10 cellular contexts compared by ENCODE assay signal in the genomic region with DNA sequence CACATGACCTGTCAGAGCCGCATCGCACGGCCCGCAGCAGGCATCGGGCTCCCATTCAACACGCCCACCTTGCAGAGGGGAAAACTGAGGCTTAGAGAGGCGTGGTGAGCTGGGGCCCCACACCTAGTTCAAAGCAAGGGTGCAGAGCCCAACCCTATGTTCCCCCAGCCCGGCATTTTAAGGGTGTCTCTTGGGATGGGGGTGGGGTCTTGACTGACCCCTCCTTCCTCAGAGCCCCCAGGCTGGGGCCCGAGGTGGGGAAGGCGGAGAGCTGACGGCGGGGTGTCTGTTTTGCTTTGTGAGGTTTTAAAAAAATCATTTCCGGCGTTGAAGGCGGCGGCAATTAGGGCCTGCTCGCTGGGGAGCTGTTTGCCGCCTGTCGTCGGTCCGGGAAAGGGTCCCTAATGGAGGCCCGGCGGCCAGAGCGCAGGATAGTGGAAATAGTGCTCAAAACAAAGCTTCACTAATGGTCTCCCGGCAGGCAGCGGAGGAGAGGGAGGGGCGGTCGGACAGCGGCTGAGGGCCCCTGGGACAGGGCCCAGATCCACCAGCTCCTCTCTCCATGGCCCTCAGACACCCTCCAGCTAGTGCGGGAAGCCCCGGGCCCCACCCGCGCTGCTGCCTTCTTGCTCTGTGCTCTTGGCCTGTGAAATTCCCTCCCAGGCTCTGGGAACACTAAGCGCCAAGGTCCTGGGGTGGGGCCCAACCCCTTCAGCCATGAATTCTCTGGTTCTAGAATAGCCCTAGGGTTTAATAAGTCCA. TPM values are rescaled to one million over a fixed set of nuclear protein-coding genes. Genes with fewer than 3 reads are reported as not detected.
DNase-seq lines count a peak whose midpoint lies in the region; ATAC-seq, FAIRE-seq and TF ChIP-seq lines count a peak whose summit lies in the region.
"Had no signal": no experiment of that assay in that cellular context is flagged by ENCODE, and none has a peak within 500 bp of the region (broad histone marks: within the 10 kb centered on the region; RNA-seq: fewer than 3 reads in every experiment).

No MANE protein-coding gene starts in this region.

- TF ChIP-seq POLR2A in breast epithelium (IDR thresholded peaks at IDR 0.05) = no peak
- no peak for TF ChIP-seq POLR2A in thyroid gland (IDR thresholded peaks at IDR 0.05)

- no peaks in the 10 kb centered on the region for H4K20me1 ChIP-seq in mammary epithelial cell (ENCODE audit: insufficient read depth, low read length)

- H3K4me1 ChIP-seq in breast epithelium (no peaks in the 10 kb centered on the region), mammary epithelial cell (ENCODE audit: insufficient read depth, low read length) (peaks cover 15% of the 10 kb centered on the region), thyroid gland (peaks cover 3 to 14% of the 10 kb centered on the region in 2 donors), small intestine (ENCODE audit: control insufficient read depth in 2 of 2, insufficient read depth in 1 of 2, low read depth in 1 of 2, low read length in 1 of 2) (no peaks in the 10 kb centered on the region)

- H3K4me2 ChIP-seq in mammary epithelial cell (ENCODE audit: insufficient read depth, low read depth, low read length) = no peak overlapping the region

- no peak overlapping the region for H2AFZ ChIP-seq in mammary epithelial cell (ENCODE audit: low read depth, low read length)

- H3K36me3 ChIP-seq in breast epithelium (no peaks in the 10 kb centered on the region), mammary epithelial cell (ENCODE audit: insufficient read depth, low read length) (no peaks in the 10 kb centered on the region), thyroid gland (no peaks in the 10 kb centered on the region), small intestine (ENCODE audit: control insufficient read depth in 2 of 2, insufficient read depth in 2 of 2, low read length in 2 of 2) (no peaks in the 10 kb centered on the region)

- H3K4me3 ChIP-seq in breast epithelium = peak overlapping the region; percentile 8 to 41 (median 26)
- H3K4me3 ChIP-seq in mammary epithelial cell (replicated peaks in 1 of 3; ENCODE audit: insufficient read depth in 1 of 3, low read depth in 2 of 3, low read length in 3 of 3) = no peak overlapping the region
- H3K4me3 ChIP-seq in thyroid gland (replicated peaks in 1 of 3) = peak overlapping the region in 1 of 3 donors; percentile 19
- no peak overlapping the region for H3K4me3 ChIP-seq in small intestine (ENCODE audit: low read depth in 1 of 2, low read length in 2 of 2)

- in situ Hi-C loops in mammary epithelial cell (cut with MboI; ENCODE audit: low sequenced_read_pairs in 2 of 2) = no loop called here

- 30% methylated on average over 26 of the region's 34 CpGs for WGBS in mammary epithelial cell (ENCODE audit: low coverage, missing lambda C conversion rate)
- 6 to 18% methylated on average over 10 to 32 of the region's 34 CpGs for WGBS in thyroid gland, 2 donors
- WGBS in small intestine, 3 donors = 8 to 15% (median 12%) methylated on average over 34 of the region's 34 CpGs

- H3K9me3 ChIP-seq in breast epithelium (no peaks in the 10 kb centered on the region), mammary epithelial cell (replicated peaks; ENCODE audit: insufficient read depth, low read length) (no peaks in the 10 kb centered on the region), thyroid gland (no peaks in the 10 kb centered on the region), small intestine (ENCODE audit: control insufficient read depth, low read depth) (no peaks in the 10 kb centered on the region)

- intact Hi-C loops in breast epithelium (cut with DNase I; ENCODE audit: low total_unique reads) (no loop called here), mammary epithelial cell (cut with micrococcal nuclease) (no loop called here), left colon (cut with DNase I, micrococcal nuclease) (no loop called here), thyroid gland (cut with DNase I) (no loop called here), posterior cingulate gyrus (cut with DNase I) (no loop called here)

- no peaks in the 10 kb centered on the region for H3K79me2 ChIP-seq in mammary epithelial cell (ENCODE audit: insufficient read depth, low read length)

- DNase-seq in breast epithelium (ENCODE audit: low spot score in 2 of 2) = no peak
- DNase-seq in mammary epithelial cell = no peak
- DNase-seq in activated effector memory CD4-positive, alpha-beta T cell treated with Interleukin-2 at 50 U/mL for 16 hours = peak; percentile 8
- no peak for DNase-seq in left colon
- peak; percentile 23 to 28 for DNase-seq in thyroid gland
- DNase-seq in small intestine = no peak
- DNase-seq in posterior cingulate gyrus = no peak
- DNase-seq: Kasumi-1 had no signal

- no peak overlapping the region for H3K9ac ChIP-seq in mammary epithelial cell (ENCODE audit: insufficient read depth, low read length)

- CTCF ChIA-PET in mammary epithelial cell (lab: Charles Lee; ENCODE audit: low non-redundant PET) = interaction anchor here (0.5 kb wide), 1 partner anchor 78 kb away, joined by 9 read pairs; no protein-coding TSS in a partner anchor

- TF ChIP-seq CTCF in breast epithelium (IDR thresholded peaks at IDR 0.05) (no peak), mammary epithelial cell (conservative IDR thresholded peaks at IDR 0.05 in 1 of 2, IDR thresholded peaks at IDR 0.05 in 1 of 2; ENCODE audit: extremely low read depth in 1 of 2, insufficient read depth in 1 of 2, low read depth in 1 of 2, low read length in 2 of 2) (no peak), thyroid gland (IDR thresholded peaks at IDR 0.05) (no peak)

- dilution Hi-C loops in mammary epithelial cell (cut with HindIII; ENCODE audit: low sequenced_read_pairs) = no loop called here

- no peak for FAIRE-seq in small intestine (lab: Jason Lieb, UNC)
- FAIRE-seq: bronchial epithelial cell had no signal

- H3K27me3 ChIP-seq in breast epithelium = peaks cover 3 to 86% of the 10 kb centered on the region in 2 donors
- peaks cover 8% of the 10 kb centered on the region for H3K27me3 ChIP-seq in mammary epithelial cell (ENCODE audit: insufficient read depth, low read length)
- H3K27me3 ChIP-seq in thyroid gland = peaks cover 5% of the 10 kb centered on the region
- peaks cover 0 to 6% of the 10 kb centered on the region in 2 donors for H3K27me3 ChIP-seq in small intestine (ENCODE audit: control insufficient read depth in 2 of 2, insufficient read depth in 2 of 2, low read length in 2 of 2)

- peak; percentile 19 for ATAC-seq in left colon
- ATAC-seq in HG02588 (IDR thresholded peaks at IDR 0.05; ENCODE audit: unreplicated experiment) = no peak

- BruUV-seq in mammary epithelial cell (replicated peaks; lab: Mats Ljungman, UMichigan) = no TSS peak

- no peak overlapping the region for H3K27ac ChIP-seq in breast epithelium
- H3K27ac ChIP-seq in mammary epithelial cell (ENCODE audit: insufficient read depth, low read depth, low read length) = no peak overlapping the region
- H3K27ac ChIP-seq in thyroid gland = no peak overlapping the region
- no peak overlapping the region for H3K27ac ChIP-seq in small intestine (ENCODE audit: low read depth in 1 of 2, low read length in 1 of 2)

RNA-seq across cellular contexts. Expression of a gene that starts 11.9 kb away (rescaled TPM):
- total RNA-seq in breast epithelium (under 1 TPM; 0.33 to 0.48 (median 0.44) TPM), mammary epithelial cell (1 to 10 TPM; 1.7 to 3.0 TPM), left colon (1 to 10 TPM; 1.1 TPM), thyroid gland (1 to 10 TPM in 3 of 4 donors, under 1 TPM in 1; 0.54 to 4.0 (median 1.9) TPM)
- polyA plus RNA-seq in mammary epithelial cell (4.4 TPM), small intestine (1 to 10 TPM in 1 of 3 donors, under 1 TPM in 2; 0.67 to 1.5 (median 0.81) TPM)
- polyA minus RNA-seq in mammary epithelial cell = 4.4 TPM

Comparison
In these comparisons a context has a peak if more than half of its experiments do, and no peak if none do; other contexts are left out.
1. H3K4me3 ChIP-seq: peak in breast epithelium (3 of 3); none in mammary epithelial cell (0 of 3) and small intestine (0 of 2).
2. DNase-seq: peak in activated effector memory CD4-positive, alpha-beta T cell treated with Interleukin-2 at 50 U/mL for 16 hours (single experiment) and thyroid gland (2 of 2); none in breast epithelium (0 of 2), mammary epithelial cell (single experiment), left colon (0 of 2), small intestine (single experiment) and posterior cingulate gyrus (0 of 10).